ENCODE assay signal across 8 cellular contexts in the genomic region with DNA sequence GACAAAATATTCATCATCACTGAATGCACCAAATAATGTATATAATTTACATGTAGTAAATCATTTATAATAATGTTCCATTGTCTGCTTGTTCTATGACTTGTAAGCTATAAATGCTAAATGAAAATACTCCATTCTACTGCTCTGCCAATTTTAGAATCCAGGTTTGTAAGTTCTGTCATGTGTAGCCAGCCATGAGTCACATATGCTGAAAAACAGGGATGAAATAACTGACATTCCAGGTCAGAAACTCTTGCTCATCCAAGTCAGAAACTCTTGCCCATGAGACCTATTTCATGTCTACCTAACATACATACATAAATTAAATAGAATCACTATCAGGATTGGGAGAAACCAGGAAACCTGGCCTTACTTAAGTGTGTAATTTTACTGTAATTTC.
DNase-seq lines count a peak whose midpoint lies in the region; ATAC-seq lines count a peak whose summit lies in the region.

No MANE protein-coding gene starts in this region.

- DNase-seq in AG08395 (ENCODE audit: low spot score) (peak; percentile 62), HS-5 (ENCODE audit: low read depth) (peak; percentile 60), astrocyte of the hippocampus (ENCODE audit: low read depth, low spot score) (peak; percentile 77), memory B cell (ENCODE audit: low spot score in 2 of 2) (no peak), SK-N-DZ (ENCODE audit: low spot score) (no peak), NOMO-1 treated with dmso at 0.1 percent for 144 hours (lab: John Stamatoyannopoulos, UW; ENCODE audit: unreplicated experiment) (no peak)

- H3K4me3 Mint-ChIP-seq in memory B cell: no peak overlapping the region

- H3K27me3 Mint-ChIP-seq in memory B cell: no peaks in the 10 kb centered on the region

- H3K27ac Mint-ChIP-seq in memory B cell: peak overlapping the region; percentile 90

- no peaks in the 10 kb centered on the region for H3K9me3 Mint-ChIP-seq in memory B cell

- peaks cover 22% of the 10 kb centered on the region for H3K4me1 Mint-ChIP-seq in memory B cell

- no peak for ATAC-seq in memory B cell (ENCODE audit: low read depth)
- no peak for ATAC-seq in GM18517 (IDR thresholded peaks at IDR 0.05; ENCODE audit: unreplicated experiment)
- ATAC-seq in GM19023 (IDR thresholded peaks at IDR 0.05; ENCODE audit: unreplicated experiment): no peak

- peaks cover 20% of the 10 kb centered on the region for H3K36me3 Mint-ChIP-seq in memory B cell

Comparison
In these comparisons a context has a peak if more than half of its experiments do, and no peak if none do; other contexts are left out.
1. DNase-seq: peak in AG08395 (single experiment), HS-5 (single experiment) and astrocyte of the hippocampus (single experiment); none in memory B cell (0 of 2), SK-N-DZ (single experiment) and NOMO-1 treated with dmso at 0.1 percent for 144 hours (single experiment).